1 cellular context compared by ENCODE assay signal in the genomic region with DNA sequence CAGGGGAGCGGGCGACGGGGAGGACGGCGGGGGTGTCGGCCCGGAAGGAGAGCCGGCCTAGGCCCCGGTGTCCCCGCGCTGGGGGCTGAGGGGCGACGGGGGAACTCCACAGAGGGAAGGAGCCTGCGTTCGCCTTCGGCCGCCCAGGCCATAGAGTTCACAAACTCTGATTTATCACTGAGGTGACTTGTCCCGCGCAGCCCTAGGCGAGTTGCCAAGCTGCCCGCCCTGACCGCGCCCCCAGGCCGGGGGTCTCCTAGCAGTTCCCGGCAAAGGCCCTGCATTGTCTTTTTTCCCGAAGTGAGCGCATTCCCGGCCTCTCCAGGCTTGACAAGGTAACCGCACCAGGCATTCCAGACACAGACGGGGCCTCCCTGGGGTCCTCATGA.
TF ChIP-seq lines count a peak whose summit lies in the region.

No MANE protein-coding gene starts in this region.

TF ChIP-seq in GM23338, 12 proteins besides CTCF, POLR2A, EP300 and RAD21 (continued from another document):
- TF ChIP-seq ZNF331 (CRISPR knock-in tag; IDR thresholded peaks at IDR 0.05; ENCODE audit: low read depth) (no peak), REST (IDR thresholded peaks at IDR 0.05; ENCODE audit: unreplicated experiment) (no peak), ETS1 (IDR thresholded peaks at IDR 0.05) (no peak), ZNF462 (CRISPR knock-in tag; IDR thresholded peaks at IDR 0.05) (no peak), NANOG (IDR thresholded peaks at IDR 0.05; ENCODE audit: borderline replicate concordance) (no peak), ZNF114 (CRISPR knock-in tag; IDR thresholded peaks at IDR 0.05) (no peak), CREB1 (CRISPR knock-in tag; IDR thresholded peaks at IDR 0.05; ENCODE audit: low read depth) (no peak)
TF ChIP-seq in GM23338: peak in this region for 0.
